Comparison of ENCODE assay signal across 31 cellular contexts in genomic region chr11:8586184-8586583, GRCh38. TPM values are rescaled to one million over a fixed set of nuclear protein-coding genes. Genes with fewer than 3 reads are reported as not detected.
"Had no signal": no experiment of that assay in that cellular context is flagged by ENCODE, and none has a peak within 500 bp of the region (broad histone marks: within the 10 kb centered on the region; RNA-seq: fewer than 3 reads in every experiment).

No MANE protein-coding gene starts in this region.

- H3K9me3 ChIP-seq: adrenal gland, body of pancreas, Peyer's patch, SJSA1 had no signal

- H3K4me1 ChIP-seq: Peyer's patch, SJSA1 had no signal

- H3K4me3 ChIP-seq: adrenal gland, body of pancreas, K562, Peyer's patch, SJSA1 had no signal

- H3K27me3 ChIP-seq: adrenal gland, body of pancreas, Peyer's patch, SJSA1 had no signal

- DNase-seq: activated CD4-positive, alpha-beta memory T cell treated with anti-CD3 and anti-CD28 coated beads for 36 hours; activated CD4-positive, alpha-beta T cell treated with anti-CD3 and anti-CD28 coated beads for 4 hours; activated CD4-positive, alpha-beta T cell treated with anti-CD3 and anti-CD28 coated beads, Interleukin-2, amount 50 U/mL, for 1 hour; activated CD8-positive, alpha-beta memory T cell treated with anti-CD3 and anti-CD28 coated beads, Interleukin-2, amount 50 U/mL, for 4 hours; activated gamma-delta T cell treated with Interleukin-2 at 50 U/mL for 16 hours; activated naive CD4-positive, alpha-beta T cell treated with anti-CD3 and anti-CD28 coated beads for 36 hours; activated T-cell treated with anti-CD3 and anti-CD28 coated beads for 4 hours; activated T-cell treated with anti-CD3 and anti-CD28 coated beads, Interleukin-2, amount 50 U/mL, for 4 hours; body of pancreas; caudate nucleus; cerebellar nuclear complex; NCI-H1048; NCI-H1105 treated with DMSO at 0.1 percent for 48 hours; NCI-H1436; NCI-H1694; NCI-H1930; NCI-H2081 treated with DMSO at 0.1 percent for 48 hours; NCI-H226; NCI-H524 treated with DMSO at 0.1 percent for 48 hours; NCI-H748 treated with DMSO at 0.1 percent for 48 hours; NK-92 treated with Interleukin-12 subunit alpha and Interleukin-12 subunit beta, amount 100 ng/mL, for 24 hours; Peyer's patch; SHP77 treated with DMSO at 0.1 percent for 48 hours; T1000 had no signal

- ATAC-seq: activated CD4-positive, CD25-positive, alpha-beta regulatory T cell treated with anti-CD3 and anti-CD28 coated beads, Interleukin-2, amount 50 U/mL, for 24 hours; activated naive CD4-positive, alpha-beta T cell treated with anti-CD3 and anti-CD28 coated beads, Interleukin-2, amount 50 U/mL, for 72 hours; activated T-cell treated with anti-CD3 and anti-CD28 coated beads, Interleukin-2, amount 50 U/mL, for 4 hours; body of pancreas; K562; PC-3; SK-N-SH treated with all-trans-retinoic acid at 6 μM for 48 hours had no signal

- H3K27ac ChIP-seq: adrenal gland, body of pancreas, Peyer's patch, SJSA1 had no signal

- H3K36me3 ChIP-seq: adrenal gland, Peyer's patch, SJSA1 had no signal

RNA-seq across cellular contexts. Expression of gene STK33, which starts 7.8 kb away (rescaled TPM):
- total RNA-seq: K562, PC-3 had no signal
- polyA plus RNA-seq: K562 had no signal
